ENCODE assay signal across 15 cellular contexts in the genomic region with DNA sequence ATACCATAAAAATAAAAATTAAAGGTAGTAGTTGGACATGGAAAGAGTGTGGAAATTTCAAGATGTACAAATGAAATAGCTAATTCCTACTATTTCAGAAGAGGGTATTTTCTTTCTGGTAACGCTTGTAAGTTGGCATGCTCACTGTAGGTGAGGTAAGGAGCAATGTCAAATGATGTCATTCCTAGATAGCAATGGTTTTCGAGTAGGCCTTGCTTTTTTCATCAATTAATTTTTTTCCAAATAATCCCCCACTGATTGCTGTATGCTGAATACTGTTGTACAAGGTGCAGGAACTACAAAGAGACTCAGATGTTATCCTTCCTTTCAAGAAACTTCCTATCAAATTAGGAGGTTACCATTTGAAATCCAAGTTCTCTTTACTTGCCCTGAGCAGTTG. TPM values are rescaled to one million over a fixed set of nuclear protein-coding genes. Genes with fewer than 3 reads are reported as not detected.
DNase-seq lines count a peak whose midpoint lies in the region; ATAC-seq, FAIRE-seq and TF ChIP-seq lines count a peak whose summit lies in the region.
"Had no signal": no experiment of that assay in that cellular context is flagged by ENCODE, and none has a peak within 500 bp of the region (broad histone marks: within the 10 kb centered on the region; RNA-seq: fewer than 3 reads in every experiment).

No MANE protein-coding gene starts in this region.

- H3K27me3 ChIP-seq in HUES64 (ENCODE audit: insufficient read depth, low read length) (no peaks in the 10 kb centered on the region), muscle layer of duodenum (ENCODE audit: low read depth, low read length) (no peaks in the 10 kb centered on the region), suprapubic skin (no peaks in the 10 kb centered on the region), small intestine (ENCODE audit: control insufficient read depth in 2 of 2, insufficient read depth in 2 of 2, low read length in 2 of 2) (no peaks in the 10 kb centered on the region)
- H3K27me3 ChIP-seq: Peyer's patch had no signal

- no peak for ATAC-seq in HG02973 (IDR thresholded peaks at IDR 0.05; ENCODE audit: unreplicated experiment)
- ATAC-seq: naive thymus-derived CD4-positive, alpha-beta T cell had no signal

- H3K27ac ChIP-seq in HUES64 (ENCODE audit: low read depth, low read length) (peak overlapping the region; percentile 97; the same call in 1 of the 2 replicates), coronary artery (peak overlapping the region; percentile 7 to 12), muscle layer of duodenum (ENCODE audit: low read length) (peak overlapping the region; percentile 69), suprapubic skin (peak overlapping the region; percentile 82), small intestine (ENCODE audit: low read depth in 1 of 2, low read length in 1 of 2) (peak overlapping the region in 1 of 2 donors; percentile 11)

- 71% methylated on average over 2 of the region's 2 CpGs for WGBS in HUES64
- WGBS in suprapubic skin = 50% methylated on average over 2 of the region's 2 CpGs
- 70 to 78% (median 72%) methylated on average over 2 of the region's 2 CpGs for WGBS in small intestine, 3 donors

- TF ChIP-seq CTCF in coronary artery (IDR thresholded peaks at IDR 0.05) = no peak
- TF ChIP-seq CTCF in suprapubic skin (IDR thresholded peaks at IDR 0.05) = no peak

- no peak overlapping the region for H3K9ac ChIP-seq in HUES64 (ENCODE audit: low read depth, low read length)

- peaks cover 4% of the 10 kb centered on the region; the same call in 1 of the 2 replicates for H3K36me3 ChIP-seq in HUES64 (ENCODE audit: insufficient read depth, low read length)
- no peaks in the 10 kb centered on the region for H3K36me3 ChIP-seq in muscle layer of duodenum (ENCODE audit: control insufficient read depth in 1 of 2, insufficient read depth in 2 of 2, low read length in 2 of 2)
- no peaks in the 10 kb centered on the region for H3K36me3 ChIP-seq in suprapubic skin
- H3K36me3 ChIP-seq in small intestine (ENCODE audit: control insufficient read depth in 2 of 2, insufficient read depth in 2 of 2, low read length in 2 of 2) = no peaks in the 10 kb centered on the region

- 0 out of 2 replicates have a peak overlapping the region, but pooled peaks have one; percentile 48 for H3K4me3 ChIP-seq in HUES64 (ENCODE audit: low read length)
- no peak overlapping the region for H3K4me3 ChIP-seq in coronary artery
- H3K4me3 ChIP-seq in muscle layer of duodenum (ENCODE audit: low read depth in 1 of 2, low read length in 2 of 2) = peak overlapping the region in 1 of 2 donors; percentile 65
- H3K4me3 ChIP-seq in suprapubic skin = peak overlapping the region; percentile 53
- H3K4me3 ChIP-seq in small intestine (ENCODE audit: low read depth in 1 of 2, low read length in 2 of 2) = no peak overlapping the region

- H3K4me1 ChIP-seq in HUES64 (ENCODE audit: insufficient read depth, low read length) (peaks cover 45% of the 10 kb centered on the region), muscle layer of duodenum (ENCODE audit: control insufficient read depth in 1 of 2, insufficient read depth in 2 of 2, low read length in 2 of 2) (peaks cover 10 to 25% of the 10 kb centered on the region in 2 donors), suprapubic skin (peaks cover 36% of the 10 kb centered on the region), small intestine (ENCODE audit: control insufficient read depth in 2 of 2, insufficient read depth in 1 of 2, low read depth in 1 of 2, low read length in 1 of 2) (no peaks in the 10 kb centered on the region)

- FAIRE-seq in small intestine (lab: Jason Lieb, UNC) = no peak

- DNase-seq in coronary artery (ENCODE audit: low spot score) = no peak
- no peak for DNase-seq in suprapubic skin (ENCODE audit: low spot score in 2 of 2)
- DNase-seq in activated T-cell treated with anti-CD3 and anti-CD28 coated beads for 4 hours = no peak
- no peak for DNase-seq in DMS 273 treated with DMSO at 0.1 percent for 48 hours (lab: John Stamatoyannopoulos, UW)
- no peak for DNase-seq in small intestine
- DNase-seq: activated T-cell treated with anti-CD3 and anti-CD28 coated beads, Interleukin-2, amount 50 U/mL, for 1 hour; cortex of kidney; DND-41; naive thymus-derived CD4-positive, alpha-beta T cell; NCI-H524 treated with DMSO at 0.1 percent for 48 hours had no signal

- H3K9me3 ChIP-seq in HUES64 (ENCODE audit: insufficient read depth, low read depth, low read length) = no peaks in the 10 kb centered on the region
- H3K9me3 ChIP-seq in muscle layer of duodenum (ENCODE audit: control insufficient read depth in 1 of 2, low read length in 2 of 2) = no peaks in the 10 kb centered on the region
- H3K9me3 ChIP-seq in suprapubic skin = no peaks in the 10 kb centered on the region
- no peaks in the 10 kb centered on the region for H3K9me3 ChIP-seq in small intestine (ENCODE audit: control insufficient read depth, low read depth)
- H3K9me3 ChIP-seq: Peyer's patch had no signal

- TF ChIP-seq POLR2A in suprapubic skin (IDR thresholded peaks at IDR 0.05) = no peak

- no peak for TF ChIP-seq EP300 in suprapubic skin (IDR thresholded peaks at IDR 0.05)

RNA-seq across cellular contexts. Expression of gene SELENOP, which starts 0.9 kb away (rescaled TPM):
- 18.5 TPM for polyA plus RNA-seq in HUES64 (2013, experiment 1 of 2)
- 22.0 TPM for polyA plus RNA-seq in HUES64 (2013, experiment 2 of 2)
- 100 to 1,000 TPM; 206 to 286 (median 238) TPM for total RNA-seq in suprapubic skin
- polyA plus RNA-seq in small intestine = 100 to 1,000 TPM; 204 to 735 (median 705) TPM
- total RNA-seq: T-helper 1 cell treated with Interleukin-12 subunit alpha and Interleukin-12 subunit beta and Interleukin-4 antibody, amounts not matched to agents 30 ng/mL and 1 ng/mL, for 36 hours had no signal
- polyA plus RNA-seq: naive thymus-derived CD4-positive, alpha-beta T cell had no signal

RNA-seq across cellular contexts. Expression of gene CCDC152, which starts 56.0 kb away (rescaled TPM):
- polyA plus RNA-seq in HUES64 (2013, experiment 1 of 2) = 6.6 TPM
- 5.9 TPM for polyA plus RNA-seq in HUES64 (2013, experiment 2 of 2)
- 1 to 10 TPM in 2 of 4 donors, under 1 TPM in 1, not detected in 1; 0.36 to 1.7 (median 1.1) TPM for total RNA-seq in suprapubic skin
- 1 to 10 TPM; 1.6 to 4.1 (median 3.8) TPM for polyA plus RNA-seq in small intestine

Comparison
In these comparisons a context has a peak if more than half of its experiments do, and no peak if none do; other contexts are left out.
1. H3K4me3 ChIP-seq: peak in HUES64 (single experiment) and suprapubic skin (single experiment); none in coronary artery (single experiment) and small intestine (0 of 2).